In the genomic region with DNA sequence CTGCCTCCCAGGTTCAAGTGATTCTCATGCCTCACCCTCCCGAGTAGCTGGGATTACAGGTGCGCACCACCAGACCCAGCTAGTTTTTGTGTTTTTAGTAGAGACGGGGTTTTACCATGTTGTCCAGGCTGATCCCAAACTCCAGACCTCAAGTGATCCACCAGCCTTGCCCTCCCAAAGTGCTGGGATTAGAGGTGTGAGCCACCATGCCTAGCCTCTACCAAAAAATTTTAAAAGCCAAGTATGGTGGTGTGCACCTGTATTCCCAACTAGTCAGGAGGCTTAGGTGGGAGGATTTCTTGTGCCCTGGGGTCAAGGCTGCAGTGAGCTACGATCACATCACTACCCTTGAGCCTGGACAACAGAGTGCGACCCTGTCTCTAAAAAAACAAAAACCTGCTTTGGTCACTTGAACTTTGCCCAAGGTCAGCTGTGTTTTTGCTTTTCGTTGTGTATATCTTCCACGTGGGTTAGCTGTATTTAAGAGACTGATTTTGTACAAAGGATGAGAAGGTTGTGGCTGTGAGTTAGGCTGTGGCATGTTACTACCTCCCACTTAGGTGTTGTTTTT, we compare ENCODE assay signal across 16 cellular contexts. TPM values are rescaled to one million over a fixed set of nuclear protein-coding genes. Genes with fewer than 3 reads are reported as not detected.
DNase-seq lines count a peak whose midpoint lies in the region; ATAC-seq and TF ChIP-seq lines count a peak whose summit lies in the region.
"Had no signal": no experiment of that assay in that cellular context is flagged by ENCODE, and none has a peak within 500 bp of the region (broad histone marks: within the 10 kb centered on the region; RNA-seq: fewer than 3 reads in every experiment).

No MANE protein-coding gene starts in this region.

- intact Hi-C loops in natural killer cell (cut with micrococcal nuclease) = no loop called here

- peaks cover 28% of the 10 kb centered on the region for H3K4me1 Mint-ChIP-seq in activated T-cell treated with anti-CD3 and anti-CD28 coated beads, Interleukin-2, amount 50 U/mL, for 24 hours (ENCODE audit: low read depth)
- peaks cover 31 to 37% of the 10 kb centered on the region in 2 donors for H3K4me1 Mint-ChIP-seq in natural killer cell treated with Interleukin-12 subunit alpha and Interleukin-12 subunit beta and Interleukin-15 and Interleukin-18, amount 100 ng/mL, for 72 hours (ENCODE audit: low read depth in 2 of 2)
- H3K4me1 Mint-ChIP-seq in natural killer cell = peaks cover 20 to 25% of the 10 kb centered on the region in 2 donors
- H3K4me1 Mint-ChIP-seq in stimulated activated naive B cell treated with anti-CD40 and anti-IgM and Interleukin-4, amounts not matched to agents 10 μg/mL and 1 μg/mL and 100 μg/mL, for 72 hours = peaks cover 18 to 32% of the 10 kb centered on the region in 2 donors

- H3K36me3 Mint-ChIP-seq in activated T-cell treated with anti-CD3 and anti-CD28 coated beads, Interleukin-2, amount 50 U/mL, for 24 hours (ENCODE audit: low read depth) = peaks cover 86% of the 10 kb centered on the region
- peaks cover 21% of the 10 kb centered on the region for H3K36me3 Mint-ChIP-seq in natural killer cell treated with Interleukin-12 subunit alpha and Interleukin-12 subunit beta and Interleukin-15 and Interleukin-18, amount 100 ng/mL, for 72 hours
- H3K36me3 Mint-ChIP-seq in natural killer cell = no peaks in the 10 kb centered on the region
- H3K36me3 Mint-ChIP-seq in stimulated activated naive B cell treated with anti-CD40 and anti-IgM and Interleukin-4, amounts not matched to agents 10 μg/mL and 1 μg/mL and 100 μg/mL, for 72 hours = peaks cover 56 to 60% of the 10 kb centered on the region in 2 donors

- H3K27ac Mint-ChIP-seq in activated T-cell treated with anti-CD3 and anti-CD28 coated beads, Interleukin-2, amount 50 U/mL, for 24 hours = peak overlapping the region; percentile 80
- peak overlapping the region; percentile 17 to 60 for H3K27ac Mint-ChIP-seq in natural killer cell treated with Interleukin-12 subunit alpha and Interleukin-12 subunit beta and Interleukin-15 and Interleukin-18, amount 100 ng/mL, for 72 hours
- no peak overlapping the region for H3K27ac Mint-ChIP-seq in natural killer cell
- peak overlapping the region; percentile 69 for H3K27ac Mint-ChIP-seq in stimulated activated naive B cell treated with anti-CD40 and anti-IgM and Interleukin-4, amounts not matched to agents 10 μg/mL and 1 μg/mL and 100 μg/mL, for 72 hours

- no peaks in the 10 kb centered on the region for H3K27me3 Mint-ChIP-seq in activated T-cell treated with anti-CD3 and anti-CD28 coated beads, Interleukin-2, amount 50 U/mL, for 24 hours
- H3K27me3 Mint-ChIP-seq in natural killer cell treated with Interleukin-12 subunit alpha and Interleukin-12 subunit beta and Interleukin-15 and Interleukin-18, amount 100 ng/mL, for 72 hours = no peaks in the 10 kb centered on the region
- no peaks in the 10 kb centered on the region for H3K27me3 Mint-ChIP-seq in natural killer cell (ENCODE audit: low read depth in 2 of 2)
- H3K27me3 Mint-ChIP-seq in stimulated activated naive B cell treated with anti-CD40 and anti-IgM and Interleukin-4, amounts not matched to agents 10 μg/mL and 1 μg/mL and 100 μg/mL, for 72 hours = no peaks in the 10 kb centered on the region

- DNase-seq in activated T-cell treated with anti-CD3 and anti-CD28 coated beads, Interleukin-2, amount 50 U/mL, for 24 hours = no peak
- no peak for DNase-seq in activated T-cell treated with anti-CD3 and anti-CD28 coated beads, Interleukin-2, amount 50 U/mL, for 48 hours
- no peak for DNase-seq in natural killer cell treated with Interleukin-12 subunit alpha and Interleukin-12 subunit beta and Interleukin-15 and Interleukin-18, amount 100 ng/mL, for 72 hours (ENCODE audit: low spot score)
- DNase-seq in natural killer cell (no peak), caudate nucleus (lab: John Stamatoyannopoulos, UW) (no peak), cerebellar cortex (ENCODE audit: low spot score) (no peak), NCI-H146 (lab: John Stamatoyannopoulos, UW) (no peak)
- DNase-seq in stimulated activated naive B cell treated with anti-CD40 and anti-IgM and Interleukin-4, amounts not matched to agents 10 μg/mL and 1 μg/mL and 100 μg/mL, for 72 hours = no peak
- DNase-seq: GF-D8, NCI-H1092, NCI-H1694, NCI-H510A treated with DMSO at 0.1 percent for 48 hours, NCI-H82, PC-9 had no signal

- ATAC-seq in natural killer cell treated with Interleukin-12 subunit alpha and Interleukin-12 subunit beta and Interleukin-15 and Interleukin-18, amount 100 ng/mL, for 72 hours = no peak
- no peak for ATAC-seq in natural killer cell
- ATAC-seq in stimulated activated naive B cell treated with anti-CD40 and anti-IgM and Interleukin-4, amounts not matched to agents 10 μg/mL and 1 μg/mL and 100 μg/mL, for 72 hours (replicated peaks) = no peak

- H3K9me3 Mint-ChIP-seq in activated T-cell treated with anti-CD3 and anti-CD28 coated beads, Interleukin-2, amount 50 U/mL, for 24 hours = no peaks in the 10 kb centered on the region
- no peaks in the 10 kb centered on the region for H3K9me3 Mint-ChIP-seq in natural killer cell treated with Interleukin-12 subunit alpha and Interleukin-12 subunit beta and Interleukin-15 and Interleukin-18, amount 100 ng/mL, for 72 hours
- H3K9me3 Mint-ChIP-seq in natural killer cell = no peaks in the 10 kb centered on the region
- no peaks in the 10 kb centered on the region for H3K9me3 Mint-ChIP-seq in stimulated activated naive B cell treated with anti-CD40 and anti-IgM and Interleukin-4, amounts not matched to agents 10 μg/mL and 1 μg/mL and 100 μg/mL, for 72 hours

- peak overlapping the region; percentile 26 for H3K27ac ChIP-seq in caudate nucleus (ENCODE audit: low read depth, low read length)
- H3K27ac ChIP-seq: BLaER1, KMS-11, PC-9 had no signal

- no peak overlapping the region for H3K4me3 Mint-ChIP-seq in activated T-cell treated with anti-CD3 and anti-CD28 coated beads, Interleukin-2, amount 50 U/mL, for 24 hours
- H3K4me3 Mint-ChIP-seq in natural killer cell treated with Interleukin-12 subunit alpha and Interleukin-12 subunit beta and Interleukin-15 and Interleukin-18, amount 100 ng/mL, for 72 hours = no peak overlapping the region
- no peak overlapping the region for H3K4me3 Mint-ChIP-seq in natural killer cell
- H3K4me3 Mint-ChIP-seq in stimulated activated naive B cell treated with anti-CD40 and anti-IgM and Interleukin-4, amounts not matched to agents 10 μg/mL and 1 μg/mL and 100 μg/mL, for 72 hours = no peak overlapping the region

- TF ChIP-seq CTCF in natural killer cell (IDR thresholded peaks at IDR 0.05) = no peak

RNA-seq across cellular contexts. Expression of a gene that starts 12.7 kb away (rescaled TPM):
- 10 to 100 TPM; 10.1 to 12.3 TPM for total RNA-seq in natural killer cell treated with Interleukin-12 subunit alpha and Interleukin-12 subunit beta and Interleukin-15 and Interleukin-18, amount 100 ng/mL, for 72 hours
- total RNA-seq in natural killer cell = 10 to 100 TPM in 2 of 3 donors, 1 to 10 TPM in 1; 9.9 to 12.1 (median 10.9) TPM

RNA-seq across cellular contexts. Expression of a gene that starts 36.4 kb away (rescaled TPM):
- 10 to 100 TPM; 65.0 to 81.8 TPM for total RNA-seq in natural killer cell treated with Interleukin-12 subunit alpha and Interleukin-12 subunit beta and Interleukin-15 and Interleukin-18, amount 100 ng/mL, for 72 hours
- total RNA-seq in natural killer cell = 10 to 100 TPM; 74.9 to 93.6 (median 90.7) TPM

RNA-seq across cellular contexts. Expression of a gene that starts 39.5 kb away (rescaled TPM):
- 10 to 100 TPM; 87.5 to 94.2 TPM for total RNA-seq in natural killer cell treated with Interleukin-12 subunit alpha and Interleukin-12 subunit beta and Interleukin-15 and Interleukin-18, amount 100 ng/mL, for 72 hours
- total RNA-seq in natural killer cell = 100 to 1,000 TPM in 2 of 3 donors, 10 to 100 TPM in 1; 98.8 to 118 (median 117) TPM

Comparison
In these comparisons a context has a peak if more than half of its experiments do, and no peak if none do; other contexts are left out.
1. H3K27ac Mint-ChIP-seq: peak in activated T-cell treated with anti-CD3 and anti-CD28 coated beads, Interleukin-2, amount 50 U/mL, for 24 hours (single experiment), natural killer cell treated with Interleukin-12 subunit alpha and Interleukin-12 subunit beta and Interleukin-15 and Interleukin-18, amount 100 ng/mL, for 72 hours (2 of 2) and stimulated activated naive B cell treated with anti-CD40 and anti-IgM and Interleukin-4, amounts not matched to agents 10 μg/mL and 1 μg/mL and 100 μg/mL, for 72 hours (single experiment); none in natural killer cell (0 of 2).